ENCODE assay signal across 8 cellular contexts in genomic region chr1:96722161-96722908, GRCh38. TPM values are rescaled to one million over a fixed set of nuclear protein-coding genes. Genes with fewer than 3 reads are reported as not detected.
A peak's percentile ranks its signal among the peaks of the same experiment; 100 is the strongest.
DNase-seq lines count a peak whose midpoint lies in the region; ATAC-seq, FAIRE-seq and TF ChIP-seq lines count a peak whose summit lies in the region.

No MANE protein-coding gene starts in this region.

- peak overlapping the region; percentile 91 for H2AFZ ChIP-seq in endothelial cell of umbilical vein (ENCODE audit: low read depth, low read length)

- WGBS in mesodermal cell (ENCODE audit: insufficient coverage in 2 of 2), 2 experiments: 1 to 5% methylated on average over 10 to 15 of the region's 29 CpGs

- POLR2A ChIA-PET in A673 (lab: Charles Lee; ENCODE audit: low non-redundant PET): no interaction called here
- POLR2A ChIA-PET in endothelial cell of umbilical vein (lab: Charles Lee): no interaction called here

- H3K27ac ChIP-seq in A673 (ENCODE audit: low read depth, low read length, poor library complexity, severe bottlenecking) (peak overlapping the region; percentile 96), endothelial cell of umbilical vein (ENCODE audit: insufficient read depth, low read depth, low read length) (peak overlapping the region; percentile 82), mesodermal cell (ENCODE audit: low read depth, low read length, severe bottlenecking) (peak overlapping the region; percentile 95)

- H3K27me3 ChIP-seq in A673 (replicated peaks; ENCODE audit: insufficient read depth, low read depth, low read length, poor library complexity): no peaks in the 10 kb centered on the region
- no peaks in the 10 kb centered on the region for H3K27me3 ChIP-seq in endothelial cell of umbilical vein (ENCODE audit: control insufficient read depth in 2 of 2, insufficient read depth in 2 of 2, low read length in 2 of 2)

- no peaks in the 10 kb centered on the region for H3K9me3 ChIP-seq in A673 (ENCODE audit: low read depth, low read length, poor library complexity, severe bottlenecking)
- no peaks in the 10 kb centered on the region for H3K9me3 ChIP-seq in endothelial cell of umbilical vein (replicated peaks; ENCODE audit: control insufficient read depth, insufficient read depth, low read length)
- peaks cover 5% of the 10 kb centered on the region for H3K9me3 ChIP-seq in mesodermal cell (ENCODE audit: control insufficient read depth, low read length)

- peak; percentile 45 for FAIRE-seq in GM12891 (lab: Jason Lieb, UNC)
- FAIRE-seq in endothelial cell of umbilical vein (lab: Jason Lieb, UNC): peak; percentile 64

- TF ChIP-seq POLR2A in GM12891 (IDR thresholded peaks at IDR 0.05; ENCODE audit: low read depth, low read length) (no peak), endothelial cell of umbilical vein (IDR thresholded peaks at IDR 0.05; ENCODE audit: low read depth, low read length) (no peak)

- peak; percentile 49 for ATAC-seq in HG02870 (IDR thresholded peaks at IDR 0.05; ENCODE audit: unreplicated experiment)
- peak; percentile 70 for ATAC-seq in stimulated activated naive CD8-positive, alpha-beta T cell treated with anti-CD3 and anti-CD28 coated beads, Interleukin-15, Interleukin-2, amounts not matched to agents 100 U/mL and 50 U/mL, for 24 hours

- H3K79me2 ChIP-seq in endothelial cell of umbilical vein (ENCODE audit: control insufficient read depth, insufficient read depth, low read length): peaks cover 55% of the 10 kb centered on the region

- CTCF ChIA-PET in A673 (lab: Charles Lee): interaction anchor here (0.5 kb wide), 1 partner anchor 379 kb away, joined by 3 read pairs; no protein-coding TSS in a partner anchor
- CTCF ChIA-PET in endothelial cell of umbilical vein (lab: Charles Lee): interaction anchor here (0.6 to 1.0 kb wide), 3 partner anchors 17 to 1405 kb away, joined by 3 to 6 read pairs (median 3); no protein-coding TSS in a partner anchor

- intact Hi-C loops in A673 (cut with micrococcal nuclease; ENCODE audit: unreplicated experiment) (no loop called here), endothelial cell of umbilical vein (cut with micrococcal nuclease) (loop anchor here (2.0 to 10.0 kb wide), 5 partner anchors 334 to 1325 kb away; no protein-coding TSS in a partner anchor)

- H4K20me1 ChIP-seq in endothelial cell of umbilical vein (replicated peaks; ENCODE audit: control insufficient read depth, extremely low read depth, insufficient read depth, low read length): peaks cover 4% of the 10 kb centered on the region

- H3K4me2 ChIP-seq in endothelial cell of umbilical vein (ENCODE audit: insufficient read depth, low read length): peak overlapping the region; percentile 99

- no peaks in the 10 kb centered on the region for H3K9me1 ChIP-seq in endothelial cell of umbilical vein (replicated peaks; ENCODE audit: control insufficient read depth, extremely low read depth, insufficient read depth, low read length)

- H3K4me3 ChIP-seq in A673 (ENCODE audit: low read depth, low read length, poor library complexity, severe bottlenecking) (peak overlapping the region; percentile 99), endothelial cell of umbilical vein (replicated peaks in 1 of 3; ENCODE audit: insufficient read depth in 1 of 3, low read depth in 1 of 3, low read length in 3 of 3) (peak overlapping the region; percentile 52 to 99 (median 93)), mesodermal cell (ENCODE audit: extremely low read depth, insufficient read depth, low read length, poor library complexity, severe bottlenecking) (peak overlapping the region; percentile 96)

- no peak for TF ChIP-seq CTCF in A673 (conservative IDR thresholded peaks at IDR 0.05; ENCODE audit: low read depth, low read length)
- no peak for TF ChIP-seq CTCF in endothelial cell of umbilical vein (IDR thresholded peaks at IDR 0.05; ENCODE audit: extremely low read depth in 1 of 2, insufficient read depth in 1 of 2, low read depth in 1 of 2, low read length in 2 of 2)

- BruUV-seq in A673 (replicated peaks; lab: Mats Ljungman, UMichigan) (TSS peak; percentile 55), endothelial cell of umbilical vein (replicated peaks; lab: Mats Ljungman, UMichigan) (no TSS peak)

- peak; percentile 61 for DNase-seq in A673 (ENCODE audit: low spot score)
- no peak for DNase-seq in GM12891 (ENCODE audit: insufficient read length, low spot score)
- peak; percentile 57 to 88 (median 86) for DNase-seq in NCI-H1417 (lab: John Stamatoyannopoulos, UW)
- peak; percentile 54 for DNase-seq in activated CD4-positive, alpha-beta T cell treated with anti-CD3 and anti-CD28 coated beads for 48 hours
- peak; percentile 84 for DNase-seq in endothelial cell of umbilical vein (ENCODE audit: low read depth, low spot score)
- DNase-seq in stimulated activated naive CD8-positive, alpha-beta T cell treated with anti-CD3 and anti-CD28 coated beads, Interleukin-15, Interleukin-2, amounts not matched to agents 100 U/mL and 50 U/mL, for 24 hours: peak; percentile 55

- H3K36me3 ChIP-seq in A673 (ENCODE audit: insufficient read depth, low read length, poor library complexity, severe bottlenecking): peaks cover 34% of the 10 kb centered on the region
- H3K36me3 ChIP-seq in endothelial cell of umbilical vein (ENCODE audit: control insufficient read depth in 2 of 2, extremely low read depth in 1 of 2, insufficient read depth in 2 of 2, low read length in 2 of 2): peaks cover 0 to 3% of the 10 kb centered on the region in 2 experiments
- H3K36me3 ChIP-seq in mesodermal cell (ENCODE audit: control insufficient read depth, insufficient read depth, low read length): peaks cover 34% of the 10 kb centered on the region

- peaks cover 9% of the 10 kb centered on the region for H3K4me1 ChIP-seq in A673 (ENCODE audit: insufficient read depth, low read length, poor library complexity, severe bottlenecking)
- peaks cover 23% of the 10 kb centered on the region for H3K4me1 ChIP-seq in endothelial cell of umbilical vein (ENCODE audit: control insufficient read depth, extremely low read depth, insufficient read depth, low read length)
- no peaks in the 10 kb centered on the region for H3K4me1 ChIP-seq in mesodermal cell (ENCODE audit: control insufficient read depth, insufficient read depth, low read length, poor library complexity, severe bottlenecking)

- dilution Hi-C loops in endothelial cell of umbilical vein (cut with MboI; ENCODE audit: extremely low pct_ligation_motif_present, low sequenced_read_pairs): no loop called here

- peak overlapping the region; percentile 98 for H3K9ac ChIP-seq in endothelial cell of umbilical vein (replicated peaks; ENCODE audit: extremely low read depth, insufficient read depth, low read length)

TF ChIP-seq in GM12891, 5 proteins besides CTCF, POLR2A, EP300 and RAD21:
- peak; percentile 12; the same call in 1 of the 2 replicates for TF ChIP-seq TAF1 (IDR thresholded peaks at IDR 0.05; ENCODE audit: low read depth, low read length)
- TF ChIP-seq POU2F2 (IDR thresholded peaks at IDR 0.05; ENCODE audit: low read depth, low read length): no peak

TF ChIP-seq in endothelial cell of umbilical vein, 7 proteins besides CTCF, POLR2A, EP300 and RAD21:
- no peak for TF ChIP-seq MAX (IDR thresholded peaks at IDR 0.05; ENCODE audit: insufficient read depth, insufficient read length)
- TF ChIP-seq POLR2AphosphoS5 (IDR thresholded peaks at IDR 0.05; ENCODE audit: insufficient read depth, low read depth, low read length): peak; percentile 25

RNA-seq across cellular contexts. Expression of gene PTBP2, which starts 0.8 kb away (rescaled TPM):
- total RNA-seq in A673 (2021): 29.1 and 32.9 TPM in 2 replicates
- 4.1 TPM for polyA plus RNA-seq in GM12891 (2012; ENCODE audit: low read depth, missing spikeins)
- total RNA-seq in endothelial cell of umbilical vein: 21.3 and 27.0 TPM in 2 replicates
- polyA plus RNA-seq in endothelial cell of umbilical vein: 4.6 and 7.7 TPM in 2 replicates
- polyA plus RNA-seq in endothelial cell of umbilical vein (2011; cell fraction: cytosol; rRNA removed): 3.2 and 4.7 TPM in 2 replicates
- polyA plus RNA-seq in endothelial cell of umbilical vein (2011; cell fraction: nucleus; rRNA removed): 57.5 and 63.6 TPM in 2 replicates
- 5.0 and 5.4 TPM in 2 replicates for polyA plus RNA-seq in endothelial cell of umbilical vein (2012)
- polyA minus RNA-seq in endothelial cell of umbilical vein: 23.9 and 26.4 TPM in 2 replicates
- 4.2 TPM for polyA minus RNA-seq in endothelial cell of umbilical vein (2011; cell fraction: cytosol; rRNA and poly(A)+ RNA removed)
- polyA minus RNA-seq in endothelial cell of umbilical vein (2011; cell fraction: nucleus; rRNA and poly(A)+ RNA removed): 95.3 and 125 TPM in 2 replicates
- polyA plus RNA-seq in mesodermal cell (2013, experiment 1 of 2): 21.3 TPM
- 23.2 TPM for polyA plus RNA-seq in mesodermal cell (2013, experiment 2 of 2)
